In the genomic region with DNA sequence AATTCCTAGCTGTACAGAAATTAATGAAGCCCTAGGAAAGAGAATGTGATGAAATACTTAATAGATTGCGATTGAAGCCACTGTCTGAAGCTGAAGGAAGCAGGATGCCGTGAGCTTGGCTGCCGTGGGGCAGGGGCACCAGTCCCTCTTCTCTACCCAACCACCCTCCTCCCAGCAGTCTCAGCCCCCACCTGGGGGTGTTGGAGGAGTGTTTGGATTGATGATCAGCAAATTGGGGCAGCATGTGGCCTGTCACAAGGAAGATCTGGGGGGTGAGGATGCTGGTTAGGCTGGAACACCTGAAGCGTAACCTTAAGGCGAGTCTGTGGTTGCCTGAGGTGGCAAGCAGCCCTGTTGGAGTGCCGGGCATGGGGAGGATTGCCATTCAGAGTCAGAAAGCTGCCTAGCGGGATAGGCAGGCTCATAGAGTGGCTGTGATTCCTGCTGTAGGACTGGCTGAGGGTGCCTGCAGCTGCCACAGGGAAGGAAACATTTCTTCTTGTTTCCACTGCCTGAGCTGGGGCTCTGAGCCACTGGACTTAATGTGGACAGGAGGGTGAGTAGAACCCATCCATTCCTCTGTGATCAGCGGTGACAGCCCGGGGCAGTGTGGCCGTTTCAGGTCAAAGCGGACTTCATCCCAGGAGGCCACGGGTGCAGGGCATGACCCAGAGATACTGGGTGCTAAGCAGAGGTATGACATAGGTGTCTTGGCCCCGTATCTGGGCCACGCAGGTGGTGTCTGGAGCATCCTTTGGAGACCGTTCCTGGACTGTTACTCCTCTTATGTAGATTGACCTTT, we compare ENCODE assay signal across 1 cellular context.
TF ChIP-seq lines count a peak whose summit lies in the region.

No MANE protein-coding gene starts in this region.

TF ChIP-seq in IMR-90, 13 proteins besides CTCF, POLR2A, EP300 and RAD21:
- TF ChIP-seq SMC3 (IDR thresholded peaks at IDR 0.05; ENCODE audit: low read depth, low read length) (no peak), RFX5 (IDR thresholded peaks at IDR 0.05; ENCODE audit: low read depth, low read length) (no peak), RCOR1 (IDR thresholded peaks at IDR 0.05; ENCODE audit: insufficient replicate concordance, low read length) (no peak), FOS (IDR thresholded peaks at IDR 0.05; ENCODE audit: low read depth, low read length) (no peak), NFE2L2 (IDR thresholded peaks at IDR 0.05; ENCODE audit: low read depth, low read length) (no peak), MAZ (IDR thresholded peaks at IDR 0.05; ENCODE audit: borderline replicate concordance, low read depth, low read length) (no peak)
